ENCODE assay signal across 21 cellular contexts in the genomic region with DNA sequence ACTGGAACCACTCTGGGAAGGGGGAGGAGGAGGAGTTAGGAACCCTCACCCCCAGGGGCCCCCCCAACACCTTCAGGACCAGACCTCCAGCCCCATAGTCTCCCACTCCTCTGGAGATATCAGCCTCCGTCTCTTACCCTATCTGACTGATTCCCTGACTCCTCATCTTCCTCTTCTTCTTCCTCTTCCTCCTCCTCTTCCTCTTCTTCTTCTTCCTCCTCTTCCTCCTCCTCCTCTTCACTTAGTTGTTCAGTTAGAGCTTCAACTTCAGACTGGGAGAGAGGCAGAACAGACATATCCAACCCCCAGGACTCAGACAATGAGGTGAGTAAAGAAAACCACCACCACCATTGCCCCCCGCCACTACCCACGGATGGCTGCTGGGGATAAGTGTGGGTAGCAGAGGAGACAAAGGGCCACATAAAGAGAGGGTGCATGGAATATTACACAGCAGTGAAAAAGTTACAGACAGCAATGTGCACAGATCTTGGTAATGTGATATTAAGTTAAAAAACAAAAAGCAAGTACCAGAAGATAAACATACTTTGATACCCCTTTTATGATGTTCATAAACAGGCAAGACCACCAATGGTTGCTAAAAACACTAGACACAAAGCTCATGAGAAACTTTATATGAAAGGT. TPM values are rescaled to one million over a fixed set of nuclear protein-coding genes. Genes with fewer than 3 reads are reported as not detected.
A peak's percentile ranks its signal among the peaks of the same experiment; 100 is the strongest.
DNase-seq lines count a peak whose midpoint lies in the region; ATAC-seq, FAIRE-seq and TF ChIP-seq lines count a peak whose summit lies in the region.
"Had no signal": no experiment of that assay in that cellular context is flagged by ENCODE, and none has a peak within 500 bp of the region (broad histone marks: within the 10 kb centered on the region; RNA-seq: fewer than 3 reads in every experiment).

No MANE protein-coding gene starts in this region.

- no peak overlapping the region for H2AFZ ChIP-seq in SK-N-SH (ENCODE audit: low read depth)
- H2AFZ ChIP-seq in K562 (ENCODE audit: low read depth, low read length): no peak overlapping the region

- no peaks in the 10 kb centered on the region for H4K20me1 ChIP-seq in SK-N-SH (ENCODE audit: insufficient read depth)
- H4K20me1 ChIP-seq in K562 (replicated peaks; ENCODE audit: control insufficient read depth, insufficient read depth, low read length): no peaks in the 10 kb centered on the region

- no peaks in the 10 kb centered on the region for H3K9me3 Mint-ChIP-seq in stimulated activated effector memory CD8-positive, alpha-beta T cell treated with anti-CD3 and anti-CD28 coated beads, Interleukin-12 subunit alpha, Interleukin-12 subunit beta, amount 100 ng/mL, for 72 hours
- H3K9me3 Mint-ChIP-seq: CD14-positive monocyte; CD8-positive, alpha-beta T cell had no signal

- 98% methylated on average over 3 of the region's 3 CpGs for WGBS in SK-N-SH (ENCODE audit: low lambda C conversion rate)
- WGBS in K562 (ENCODE audit: insufficient coverage, low coverage, missing lambda C conversion rate): 91% methylated on average over 3 of the region's 3 CpGs

- H3K4me3 Mint-ChIP-seq in stimulated activated effector memory CD8-positive, alpha-beta T cell treated with anti-CD3 and anti-CD28 coated beads, Interleukin-12 subunit alpha, Interleukin-12 subunit beta, amount 100 ng/mL, for 72 hours: no peak overlapping the region
- H3K4me3 Mint-ChIP-seq: CD14-positive monocyte; CD8-positive, alpha-beta T cell had no signal

- H3K4me1 ChIP-seq in SK-N-SH (ENCODE audit: control insufficient read depth in 1 of 2, insufficient read depth in 2 of 2, low read depth in 1 of 2, low read length in 1 of 2) (no peaks in the 10 kb centered on the region), K562 (replicated peaks in 1 of 2; ENCODE audit: control insufficient read depth in 2 of 2, insufficient read depth in 2 of 2, low read length in 2 of 2) (peaks cover 0 to 23% of the 10 kb centered on the region in 2 experiments; a peak in 1 of 5 replicates)

- no peak overlapping the region for H3K4me2 ChIP-seq in SK-N-SH
- no peak overlapping the region for H3K4me2 ChIP-seq in K562 (ENCODE audit: insufficient read depth, low read length)

- in situ Hi-C loops in K562 (cut with MboI): no loop called here

- intact Hi-C loops in Right ventricle myocardium superior (cut with DNase I) (no loop called here), Right ventricle myocardium inferior (cut with DNase I) (loop anchor here (2.0 kb wide), 1 partner anchor 209 kb away; a partner anchor contains a TSS), K562 (cut with micrococcal nuclease) (no loop called here)

- no peaks in the 10 kb centered on the region for H3K9me2 ChIP-seq in SK-N-SH

- H3K9ac ChIP-seq in SK-N-SH (no peak overlapping the region), K562 (ENCODE audit: insufficient read depth in 1 of 2, low read depth in 2 of 2, low read length in 2 of 2) (no peak overlapping the region)

- H3K36me3 ChIP-seq in SK-N-SH (replicated peaks in 1 of 2; ENCODE audit: control insufficient read depth in 1 of 2, insufficient read depth in 2 of 2, low read length in 1 of 2): peaks cover 47 to 60% of the 10 kb centered on the region in 2 experiments
- peaks cover 87% of the 10 kb centered on the region for H3K36me3 ChIP-seq in K562 (ENCODE audit: control insufficient read depth, insufficient read depth, low read length)

- ATAC-seq in SK-N-SH treated with all-trans-retinoic acid at 6 μM for 48 hours (no peak), Right ventricle myocardium superior (ENCODE audit: poor library complexity) (peak; percentile 10), Right ventricle myocardium inferior (no peak), K562 (peak; percentile 17; the same call in 2 of the 3 replicates)
- no peak for ATAC-seq in stimulated activated effector memory CD8-positive, alpha-beta T cell treated with anti-CD3 and anti-CD28 coated beads, Interleukin-12 subunit alpha, Interleukin-12 subunit beta, amount 100 ng/mL, for 72 hours

- TF ChIP-seq RAD21 in SK-N-SH (IDR thresholded peaks at IDR 0.05; ENCODE audit: low read length) (no peak), K562 (CRISPR knock-in tag; conservative IDR thresholded peaks at IDR 0.05 in 1 of 2, IDR thresholded peaks at IDR 0.05 in 1 of 2) (no peak)

- TF ChIP-seq CTCF in SK-N-SH (IDR thresholded peaks at IDR 0.05) (no peak), K562 (IDR thresholded peaks at IDR 0.05 in 2 of 3, conservative IDR thresholded peaks at IDR 0.05 in 1 of 3; ENCODE audit: insufficient read depth in 2 of 3, low read depth in 1 of 3, low read length in 3 of 3) (no peak), GM10266 (IDR thresholded peaks at IDR 0.05; ENCODE audit: control insufficient read depth, insufficient read depth, low read depth, missing control alignments) (no peak)

- TF ChIP-seq POLR2A in K562 (conservative IDR thresholded peaks at IDR 0.05): no peak

- H3K4me1 Mint-ChIP-seq in stimulated activated effector memory CD8-positive, alpha-beta T cell treated with anti-CD3 and anti-CD28 coated beads, Interleukin-12 subunit alpha, Interleukin-12 subunit beta, amount 100 ng/mL, for 72 hours: peaks cover 7% of the 10 kb centered on the region

- DNase-seq in SK-N-SH (peak; percentile 6), Right ventricle myocardium superior (no peak), Right ventricle myocardium inferior (ENCODE audit: missing footprints) (no peak), K562 (ENCODE audit: extremely low read depth in 1 of 4, low spot score in 3 of 4) (no peak), GM10266 (ENCODE audit: extremely low spot score) (no peak), NCI-H128 (lab: John Stamatoyannopoulos, UW; ENCODE audit: unreplicated experiment) (no peak)
- DNase-seq in stimulated activated effector memory CD8-positive, alpha-beta T cell treated with anti-CD3 and anti-CD28 coated beads, Interleukin-12 subunit alpha, Interleukin-12 subunit beta, amount 100 ng/mL, for 72 hours (ENCODE audit: low spot score in 2 of 2): no peak
- DNase-seq: COR-L47, DMS153, DMS79 treated with DMSO at 0.1 percent for 48 hours, EL, HCEC 1CT had no signal

- H3F3A ChIP-seq in SK-N-SH (replicated peaks; ENCODE audit: insufficient read depth): peaks cover 6% of the 10 kb centered on the region

- no peak for FAIRE-seq in K562 (lab: Jason Lieb, UNC)
- FAIRE-seq: D721Med, G401.6, GM12892 had no signal

- H3K9me3 ChIP-seq in SK-N-SH: no peaks in the 10 kb centered on the region
- H3K9me3 ChIP-seq in K562 (replicated peaks; ENCODE audit: control insufficient read depth, insufficient read depth, low read depth, low read length): no peaks in the 10 kb centered on the region

- peak overlapping the region; percentile 23 for H3K27ac Mint-ChIP-seq in stimulated activated effector memory CD8-positive, alpha-beta T cell treated with anti-CD3 and anti-CD28 coated beads, Interleukin-12 subunit alpha, Interleukin-12 subunit beta, amount 100 ng/mL, for 72 hours
- H3K27ac Mint-ChIP-seq: CD8-positive, alpha-beta T cell had no signal

- BruUV-seq in K562 (replicated peaks; lab: Mats Ljungman, UMichigan): no TSS peak

- H3K27me3 ChIP-seq in SK-N-SH (ENCODE audit: insufficient read depth) (no peaks in the 10 kb centered on the region), K562 (ENCODE audit: control insufficient read depth in 2 of 2, insufficient read depth in 2 of 2, low read length in 2 of 2) (no peaks in the 10 kb centered on the region)

- CTCF ChIA-PET in SK-N-SH (lab: Yijun Ruan, JAX) (interaction anchor here (0.6 to 3.6 kb wide), 10 partner anchors 9 to 291 kb away, joined by 3 to 16 read pairs (median 4); no protein-coding TSS in a partner anchor), K562 (lab: Yijun Ruan, JAX; ENCODE audit: low intra/inter-chr PET ratio) (interaction anchor here (0.5 kb wide), 1 partner anchor 95 kb away, joined by 3 read pairs; no protein-coding TSS in a partner anchor)

- H3K27ac ChIP-seq in SK-N-SH (ENCODE audit: low read depth in 2 of 2, low read length in 1 of 2) (no peak overlapping the region), K562 (ENCODE audit: extremely low read depth, low read depth, low read length) (no peak overlapping the region)
- H3K27ac ChIP-seq: 22Rv1 had no signal

- H3K4me3 ChIP-seq in SK-N-SH (ENCODE audit: low read depth in 2 of 2, low read length in 1 of 2) (no peak overlapping the region), K562 (no peak overlapping the region)

- H3K79me2 ChIP-seq in SK-N-SH (ENCODE audit: insufficient read depth): no peaks in the 10 kb centered on the region
- no peaks in the 10 kb centered on the region for H3K79me2 ChIP-seq in K562 (ENCODE audit: control insufficient read depth, insufficient read depth, low read length)

- TF ChIP-seq EP300 in SK-N-SH (IDR thresholded peaks at IDR 0.05; ENCODE audit: borderline replicate concordance in 1 of 2, low read depth in 1 of 2, low read length in 1 of 2): no peak
- TF ChIP-seq EP300 in K562 (IDR thresholded peaks at IDR 0.05; ENCODE audit: low read length): no peak

- peaks cover 87% of the 10 kb centered on the region for H3K36me3 Mint-ChIP-seq in stimulated activated effector memory CD8-positive, alpha-beta T cell treated with anti-CD3 and anti-CD28 coated beads, Interleukin-12 subunit alpha, Interleukin-12 subunit beta, amount 100 ng/mL, for 72 hours

- no peaks in the 10 kb centered on the region for H3K9me1 ChIP-seq in K562 (ENCODE audit: control insufficient read depth, insufficient read depth, low read length)

- POLR2A ChIA-PET in SK-N-SH (lab: Yijun Ruan, JAX) (interaction anchor here (1.6 kb wide), 1 partner anchor 9 kb away, joined by 4 read pairs; no protein-coding TSS in a partner anchor), K562 (lab: Yijun Ruan, JAX) (interaction anchor here (1.1 to 1.3 kb wide), 3 partner anchors 9 to 27 kb away, joined by 3 to 4 read pairs (median 3); a partner anchor contains a TSS)

RNA-seq across cellular contexts. Expression of a gene that starts 8.0 kb away (rescaled TPM):
- 50.1 and 72.0 TPM in 2 replicates for polyA plus RNA-seq in SK-N-SH (2012; rRNA removed)
- polyA plus RNA-seq in SK-N-SH (2012; cell fraction: cytosol; rRNA removed): 25.3 and 39.7 TPM in 2 replicates
- polyA plus RNA-seq in SK-N-SH (2012; cell fraction: nucleus; rRNA removed): 209 and 212 TPM in 2 replicates
- 15.5 TPM for total RNA-seq in Right ventricle myocardium superior
- 16.8 TPM for total RNA-seq in Right ventricle myocardium inferior
- 69.0 and 119 TPM in 2 replicates for total RNA-seq in K562 (2011; cell fraction: chromatin; rRNA removed; ENCODE audit: low replicate concordance)
- total RNA-seq in K562 (2011; cell fraction: nucleolus; rRNA removed): 74.9 and 75.4 TPM in 2 replicates
- 62.5 and 71.7 TPM in 2 replicates for total RNA-seq in K562 (2011; cell fraction: nucleoplasm; rRNA removed)
- 42.0 and 61.8 TPM in 2 replicates for total RNA-seq in K562 (2014; rRNA removed)
- total RNA-seq in K562 (2014; rRNA removed; fragmentation: Illumina TruSeq; extraction: Trizol): 16.5 and 24.5 TPM in 2 replicates
- total RNA-seq in K562 (2015; rRNA removed; fragmentation: Illumina TruSeq; extraction: Trizol): 38.5 and 42.9 TPM in 2 replicates
- 61.7 and 63.8 TPM in 2 replicates for total RNA-seq in K562 (2021)
- 29.1 and 49.4 TPM in 2 replicates for polyA plus RNA-seq in K562 (2011; rRNA removed)
- 39.1 and 46.6 TPM in 2 replicates for polyA plus RNA-seq in K562 (2011; cell fraction: cytosol; rRNA removed)
- polyA plus RNA-seq in K562 (2011; cell fraction: nucleus; rRNA removed): 121 and 148 TPM in 2 replicates
- 70.5 and 80.9 TPM in 2 replicates for polyA plus RNA-seq in K562 (2012)
- 56.5 and 61.4 TPM in 2 replicates for polyA plus RNA-seq in K562 (2014; fragmentation: Illumina TruSeq; extraction: Trizol)
- 1 to 10 TPM; 2.1 to 4.1 TPM for polyA plus RNA-seq in K562 (2014; fragmentation: Nextera tagmentation; extraction: Ambion mirVana)
- polyA plus RNA-seq in K562 (2014; rRNA removed): 41.2 and 44.9 TPM in 2 replicates
- polyA minus RNA-seq in K562 (2011; rRNA and poly(A)+ RNA removed): 31.6 and 42.3 TPM in 2 replicates
- polyA minus RNA-seq in K562 (2011; cell fraction: cytosol; rRNA and poly(A)+ RNA removed): 38.8 and 54.2 TPM in 2 replicates
- polyA minus RNA-seq in K562 (2011; cell fraction: nucleus; rRNA and poly(A)+ RNA removed): 16.0 and 25.3 TPM in 2 replicates

RNA-seq across cellular contexts. Expression of a gene that starts 10.7 kb away (rescaled TPM):
- 0.26 and 0.49 TPM in 2 replicates for polyA plus RNA-seq in SK-N-SH (2012; rRNA removed)
- 0.18 and 0.26 TPM in 2 replicates for polyA plus RNA-seq in SK-N-SH (2012; cell fraction: cytosol; rRNA removed)
- 0.40 and 0.66 TPM in 2 replicates for polyA plus RNA-seq in SK-N-SH (2012; cell fraction: nucleus; rRNA removed)
- not detected for total RNA-seq in Right ventricle myocardium superior
- total RNA-seq in Right ventricle myocardium inferior: not detected
- 13.6 and 22.5 TPM in 2 replicates for total RNA-seq in K562 (2011; cell fraction: chromatin; rRNA removed; ENCODE audit: low replicate concordance)
- 16.0 and 16.6 TPM in 2 replicates for total RNA-seq in K562 (2011; cell fraction: nucleolus; rRNA removed)
- total RNA-seq in K562 (2011; cell fraction: nucleoplasm; rRNA removed): 10.0 and 15.2 TPM in 2 replicates
- 7.9 and 9.8 TPM in 2 replicates for total RNA-seq in K562 (2014; rRNA removed)
- 7.3 and 10.3 TPM in 2 replicates for total RNA-seq in K562 (2014; rRNA removed; fragmentation: Illumina TruSeq; extraction: Trizol)
- 9.2 and 11.2 TPM in 2 replicates for total RNA-seq in K562 (2015; rRNA removed; fragmentation: Illumina TruSeq; extraction: Trizol)
- total RNA-seq in K562 (2021): 13.6 and 18.6 TPM in 2 replicates
- polyA plus RNA-seq in K562 (2011; rRNA removed): 11.2 and 13.0 TPM in 2 replicates
- 9.9 and 10.0 TPM in 2 replicates for polyA plus RNA-seq in K562 (2011; cell fraction: cytosol; rRNA removed)
- 15.2 and 17.2 TPM in 2 replicates for polyA plus RNA-seq in K562 (2011; cell fraction: nucleus; rRNA removed)
- polyA plus RNA-seq in K562 (2012): 10.3 and 17.3 TPM in 2 replicates
- polyA plus RNA-seq in K562 (2014; fragmentation: Illumina TruSeq; extraction: Trizol): 12.1 and 13.0 TPM in 2 replicates
- 10 to 100 TPM in 1 of 2 experiments, 1 to 10 TPM in 1; 9.0 to 12.8 TPM for polyA plus RNA-seq in K562 (2014; fragmentation: Nextera tagmentation; extraction: Ambion mirVana)
- polyA plus RNA-seq in K562 (2014; rRNA removed): 13.6 TPM in 2 replicates
- polyA minus RNA-seq in K562 (2011; rRNA and poly(A)+ RNA removed): 2.9 and 3.4 TPM in 2 replicates
- polyA minus RNA-seq in K562 (2011; cell fraction: cytosol; rRNA and poly(A)+ RNA removed): 1.4 and 4.3 TPM in 2 replicates
- polyA minus RNA-seq in K562 (2011; cell fraction: nucleus; rRNA and poly(A)+ RNA removed): 4.2 and 5.8 TPM in 2 replicates
- total RNA-seq: A673, H4 had no signal

RNA-seq across cellular contexts. Expression of a gene that starts 12.4 kb away (rescaled TPM):
- polyA plus RNA-seq in SK-N-SH (2012; rRNA removed) (8.3 and 8.4 TPM in 2 replicates), K562 (2011; rRNA removed) (2.6 and 4.1 TPM in 2 replicates), K562 (2014; fragmentation: Illumina TruSeq; extraction: Trizol) (7.0 and 12.4 TPM in 2 replicates), K562 (2014; fragmentation: Nextera tagmentation; extraction: Ambion mirVana) (under 1 TPM in 1 of 2 experiments, not detected in 1; 0.03 TPM), K562 (2014; rRNA removed) (9.1 and 10.4 TPM in 2 replicates)
- 4.5 and 8.4 TPM in 2 replicates for polyA plus RNA-seq in SK-N-SH (2012; cell fraction: cytosol; rRNA removed)
- 4.9 and 7.0 TPM in 2 replicates for polyA plus RNA-seq in SK-N-SH (2012; cell fraction: nucleus; rRNA removed)
- total RNA-seq in Right ventricle myocardium superior (3.1 TPM), Right ventricle myocardium inferior (3.2 TPM), K562 (2014; rRNA removed) (4.6 and 9.6 TPM in 2 replicates), K562 (2014; rRNA removed; fragmentation: Illumina TruSeq; extraction: Trizol) (1.4 and 1.9 TPM in 2 replicates), K562 (2015; rRNA removed; fragmentation: Illumina TruSeq; extraction: Trizol) (6.3 and 7.0 TPM in 2 replicates), K562 (2021) (9.9 and 12.4 TPM in 2 replicates)
- 2.2 and 5.9 TPM in 2 replicates for total RNA-seq in K562 (2011; cell fraction: chromatin; rRNA removed; ENCODE audit: low replicate concordance)
- 6.8 and 7.0 TPM in 2 replicates for total RNA-seq in K562 (2011; cell fraction: nucleolus; rRNA removed)
- total RNA-seq in K562 (2011; cell fraction: nucleoplasm; rRNA removed): 2.7 and 2.9 TPM in 2 replicates
- 4.1 and 8.1 TPM in 2 replicates for polyA plus RNA-seq in K562 (2011; cell fraction: cytosol; rRNA removed)
- polyA plus RNA-seq in K562 (2011; cell fraction: nucleus; rRNA removed): 3.8 and 4.9 TPM in 2 replicates
- 15.0 and 15.4 TPM in 2 replicates for polyA plus RNA-seq in K562 (2012)
- 2.7 and 3.1 TPM in 2 replicates for polyA minus RNA-seq in K562 (2011; rRNA and poly(A)+ RNA removed)
- 6.1 and 6.5 TPM in 2 replicates for polyA minus RNA-seq in K562 (2011; cell fraction: cytosol; rRNA and poly(A)+ RNA removed)
- 5.0 and 8.6 TPM in 2 replicates for polyA minus RNA-seq in K562 (2011; cell fraction: nucleus; rRNA and poly(A)+ RNA removed)
- polyA plus RNA-seq: CD14-positive monocyte had no signal

RNA-seq across cellular contexts. Expression of a gene that starts 26.8 kb away (rescaled TPM):
- polyA plus RNA-seq in SK-N-SH (2012; rRNA removed) (42.2 and 43.0 TPM in 2 replicates), K562 (2011; rRNA removed) (67.8 and 79.4 TPM in 2 replicates), K562 (2014; fragmentation: Illumina TruSeq; extraction: Trizol) (53.4 and 60.3 TPM in 2 replicates), K562 (2014; fragmentation: Nextera tagmentation; extraction: Ambion mirVana) (10 to 100 TPM; 14.8 to 20.6 TPM), K562 (2014; rRNA removed) (51.5 and 51.9 TPM in 2 replicates)
- 26.4 and 32.7 TPM in 2 replicates for polyA plus RNA-seq in SK-N-SH (2012; cell fraction: cytosol; rRNA removed)
- polyA plus RNA-seq in SK-N-SH (2012; cell fraction: nucleus; rRNA removed): 31.9 and 35.3 TPM in 2 replicates
- total RNA-seq in Right ventricle myocardium superior (24.1 TPM), Right ventricle myocardium inferior (25.6 TPM), K562 (2014; rRNA removed) (50.3 and 54.0 TPM in 2 replicates), K562 (2014; rRNA removed; fragmentation: Illumina TruSeq; extraction: Trizol) (30.9 and 33.6 TPM in 2 replicates), K562 (2015; rRNA removed; fragmentation: Illumina TruSeq; extraction: Trizol) (63.9 and 64.3 TPM in 2 replicates), K562 (2021) (44.8 and 51.0 TPM in 2 replicates)
- 67.7 and 179 TPM in 2 replicates for total RNA-seq in K562 (2011; cell fraction: chromatin; rRNA removed; ENCODE audit: low replicate concordance)
- total RNA-seq in K562 (2011; cell fraction: nucleolus; rRNA removed): 199 and 231 TPM in 2 replicates
- 148 and 162 TPM in 2 replicates for total RNA-seq in K562 (2011; cell fraction: nucleoplasm; rRNA removed)
- polyA plus RNA-seq in K562 (2011; cell fraction: cytosol; rRNA removed): 96.7 and 120 TPM in 2 replicates
- polyA plus RNA-seq in K562 (2011; cell fraction: nucleus; rRNA removed): 72.0 and 94.4 TPM in 2 replicates
- 72.5 and 193 TPM in 2 replicates for polyA plus RNA-seq in K562 (2012)
- 39.7 and 44.9 TPM in 2 replicates for polyA minus RNA-seq in K562 (2011; rRNA and poly(A)+ RNA removed)
- polyA minus RNA-seq in K562 (2011; cell fraction: cytosol; rRNA and poly(A)+ RNA removed): 32.9 and 34.4 TPM in 2 replicates
- 21.7 and 26.9 TPM in 2 replicates for polyA minus RNA-seq in K562 (2011; cell fraction: nucleus; rRNA and poly(A)+ RNA removed)

RNA-seq across cellular contexts. Expression of a gene that starts 38.1 kb away (rescaled TPM):
- 0.15 and 0.43 TPM in 2 replicates for polyA plus RNA-seq in SK-N-SH (2012; rRNA removed)
- 0.14 and 0.25 TPM in 2 replicates for polyA plus RNA-seq in SK-N-SH (2012; cell fraction: cytosol; rRNA removed)
- 0.39 and 0.42 TPM in 2 replicates for polyA plus RNA-seq in SK-N-SH (2012; cell fraction: nucleus; rRNA removed)
- total RNA-seq in Right ventricle myocardium superior: 7.6 TPM
- total RNA-seq in Right ventricle myocardium inferior: 8.9 TPM
- 0.81 and 1.5 TPM in 2 replicates for total RNA-seq in K562 (2011; cell fraction: chromatin; rRNA removed; ENCODE audit: low replicate concordance)
- 0.66 and 1.5 TPM in 2 replicates for total RNA-seq in K562 (2011; cell fraction: nucleolus; rRNA removed)
- 0.66 and 0.84 TPM in 2 replicates for total RNA-seq in K562 (2011; cell fraction: nucleoplasm; rRNA removed)
- 0.05 and 0.20 TPM in 2 replicates for total RNA-seq in K562 (2014; rRNA removed)
- total RNA-seq in K562 (2014; rRNA removed; fragmentation: Illumina TruSeq; extraction: Trizol): 0.40 TPM in 1 of 2 replicates, not detected in the other
- 0.58 and 0.72 TPM in 2 replicates for total RNA-seq in K562 (2015; rRNA removed; fragmentation: Illumina TruSeq; extraction: Trizol)
- total RNA-seq in K562 (2021): 1.1 and 1.2 TPM in 2 replicates
- 0.38 and 0.47 TPM in 2 replicates for polyA plus RNA-seq in K562 (2011; rRNA removed)
- 0.34 and 0.53 TPM in 2 replicates for polyA plus RNA-seq in K562 (2011; cell fraction: cytosol; rRNA removed)
- 0.46 and 0.76 TPM in 2 replicates for polyA plus RNA-seq in K562 (2011; cell fraction: nucleus; rRNA removed)
- polyA plus RNA-seq in K562 (2012): 0.44 and 4.6 TPM in 2 replicates
- 0.36 and 0.40 TPM in 2 replicates for polyA plus RNA-seq in K562 (2014; fragmentation: Illumina TruSeq; extraction: Trizol)
- polyA plus RNA-seq in K562 (2014; fragmentation: Nextera tagmentation; extraction: Ambion mirVana): under 1 TPM in 1 of 2 experiments, not detected in 1; 0.27 TPM
- polyA plus RNA-seq in K562 (2014; rRNA removed): 0.11 and 0.28 TPM in 2 replicates
- polyA minus RNA-seq in K562 (2011; rRNA and poly(A)+ RNA removed): 0.14 and 0.15 TPM in 2 replicates
- polyA minus RNA-seq in K562 (2011; cell fraction: cytosol; rRNA and poly(A)+ RNA removed): 1.2 TPM in 1 of 2 replicates, not detected in the other
- 0.13 and 0.44 TPM in 2 replicates for polyA minus RNA-seq in K562 (2011; cell fraction: nucleus; rRNA and poly(A)+ RNA removed)

Comparison
In these comparisons a context has a peak if more than half of its experiments do, and no peak if none do; other contexts are left out.
1. ATAC-seq: peak in Right ventricle myocardium superior (single experiment) and K562 (single experiment); none in SK-N-SH treated with all-trans-retinoic acid at 6 μM for 48 hours (single experiment), Right ventricle myocardium inferior (single experiment) and stimulated activated effector memory CD8-positive, alpha-beta T cell treated with anti-CD3 and anti-CD28 coated beads, Interleukin-12 subunit alpha, Interleukin-12 subunit beta, amount 100 ng/mL, for 72 hours (single experiment).